ENCODE assay signal across 11 cellular contexts in genomic region chr1:180623579-180624347, GRCh38. TPM values are rescaled to one million over a fixed set of nuclear protein-coding genes. Genes with fewer than 3 reads are reported as not detected.
DNase-seq lines count a peak whose midpoint lies in the region; ATAC-seq and TF ChIP-seq lines count a peak whose summit lies in the region.
"Had no signal": no experiment of that assay in that cellular context is flagged by ENCODE, and none has a peak within 500 bp of the region (broad histone marks: within the 10 kb centered on the region; RNA-seq: fewer than 3 reads in every experiment).

No MANE protein-coding gene starts in this region.

- no peak overlapping the region for H3K27ac Mint-ChIP-seq in CD4-positive, alpha-beta memory T cell
- H3K27ac Mint-ChIP-seq: activated CD8-positive, alpha-beta memory T cell treated with anti-CD3 and anti-CD28 coated beads, Interleukin-2, amount 10 ng/mL, durations not matched to agents 7 days and 5 days had no signal

- TF ChIP-seq CTCF in fibroblast of mammary gland (conservative IDR thresholded peaks at IDR 0.05; ENCODE audit: control insufficient read depth, insufficient read depth, low read depth, low read length) (peak; percentile 45), testis (IDR thresholded peaks at IDR 0.05) (peak in 1 of 3 experiments; percentile 23)

- H3K36me3 Mint-ChIP-seq in CD4-positive, alpha-beta memory T cell, result no peaks in the 10 kb centered on the region
- H3K36me3 Mint-ChIP-seq: activated CD8-positive, alpha-beta memory T cell treated with anti-CD3 and anti-CD28 coated beads, Interleukin-2, amount 10 ng/mL, durations not matched to agents 7 days and 5 days had no signal

- no peaks in the 10 kb centered on the region for H3K27me3 ChIP-seq in testis
- no peaks in the 10 kb centered on the region for H3K27me3 ChIP-seq in CD4-positive, alpha-beta memory T cell (ENCODE audit: insufficient read depth, low read length)

- no peaks in the 10 kb centered on the region for H3K4me1 Mint-ChIP-seq in CD4-positive, alpha-beta memory T cell
- H3K4me1 Mint-ChIP-seq: activated CD8-positive, alpha-beta memory T cell treated with anti-CD3 and anti-CD28 coated beads, Interleukin-2, amount 10 ng/mL, durations not matched to agents 7 days and 5 days had no signal

- H3K27ac ChIP-seq in testis, result no peak overlapping the region
- no peak overlapping the region for H3K27ac ChIP-seq in CD4-positive, alpha-beta memory T cell (ENCODE audit: low read depth, low read length)

- H3K36me3 ChIP-seq in testis (ENCODE audit: low read depth, missing control alignments), result no peaks in the 10 kb centered on the region
- no peaks in the 10 kb centered on the region for H3K36me3 ChIP-seq in CD4-positive, alpha-beta memory T cell (ENCODE audit: insufficient read depth, low read length)

- H3K27me3 Mint-ChIP-seq in CD4-positive, alpha-beta memory T cell, result peaks cover 10 to 14% of the 10 kb centered on the region in 2 donors

- H3K4me1 ChIP-seq in testis, result no peaks in the 10 kb centered on the region
- no peaks in the 10 kb centered on the region for H3K4me1 ChIP-seq in CD4-positive, alpha-beta memory T cell (ENCODE audit: insufficient read depth, low read length)

- WGBS in testis, 2 donors, result 60 to 69% methylated on average over 3 of the region's 3 CpGs

- TF ChIP-seq POLR2A in testis (IDR thresholded peaks at IDR 0.05), result no peak

- CTCF ChIA-PET in CD4-positive, alpha-beta memory T cell (lab: Charles Lee; ENCODE audit: partially characterized antibody), result no interaction called here

- ATAC-seq in GM21619 (IDR thresholded peaks at IDR 0.05; ENCODE audit: unreplicated experiment), result no peak
- ATAC-seq: activated CD8-positive, alpha-beta memory T cell treated with anti-CD3 and anti-CD28 coated beads, Interleukin-2, amount 10 ng/mL, durations not matched to agents 7 days and 5 days had no signal

- no peak overlapping the region for H3K4me3 Mint-ChIP-seq in CD4-positive, alpha-beta memory T cell
- H3K4me3 Mint-ChIP-seq: activated CD8-positive, alpha-beta memory T cell treated with anti-CD3 and anti-CD28 coated beads, Interleukin-2, amount 10 ng/mL, durations not matched to agents 7 days and 5 days had no signal

- in situ Hi-C loops in SK-MEL-5 (cut with HindIII; ENCODE audit: low pct_unique_long_range_greater_than_20kb, low sequenced_read_pairs), result no loop called here

- H3K9me3 Mint-ChIP-seq in CD4-positive, alpha-beta memory T cell, result no peaks in the 10 kb centered on the region

- H3K9me3 ChIP-seq in testis, result no peaks in the 10 kb centered on the region
- H3K9me3 ChIP-seq in CD4-positive, alpha-beta memory T cell (ENCODE audit: control insufficient read depth in 1 of 2, low read length in 2 of 2), result no peaks in the 10 kb centered on the region

- DNase-seq in SIG-M5 treated with dmso at 0.1 percent for 504 hours (lab: John Stamatoyannopoulos, UW; ENCODE audit: unreplicated experiment) (peak; percentile 10), SIG-M5 (lab: John Stamatoyannopoulos, UW) (no peak), SK-MEL-5 (ENCODE audit: low read depth, low spot score) (peak; percentile 50), fibroblast of mammary gland (ENCODE audit: low read depth) (peak; percentile 41), testis (peak; percentile 44), cerebellar nuclear complex (lab: John Stamatoyannopoulos, UW) (no peak)
- DNase-seq in CD4-positive, alpha-beta memory T cell, result no peak
- DNase-seq: activated CD8-positive, alpha-beta memory T cell treated with anti-CD3 and anti-CD28 coated beads, Interleukin-2, amount 10 ng/mL, durations not matched to agents 7 days and 5 days; NCI-H187; occipital lobe had no signal

- intact Hi-C loops in testis (cut with DNase I; ENCODE audit: low total_unique reads), result no loop called here
- intact Hi-C loops in CD4-positive, alpha-beta memory T cell (cut with micrococcal nuclease), result no loop called here

- POLR2A ChIA-PET in CD4-positive, alpha-beta memory T cell (lab: Charles Lee; ENCODE audit: partially characterized antibody), result no interaction called here

- H3K4me3 ChIP-seq in fibroblast of mammary gland (ENCODE audit: control insufficient read depth, low read depth, low read length) (no peak overlapping the region), testis (no peak overlapping the region)
- no peak overlapping the region for H3K4me3 ChIP-seq in CD4-positive, alpha-beta memory T cell (ENCODE audit: low read length in 2 of 2)

RNA-seq across cellular contexts. Expression of gene XPR1, which starts 8.1 kb away (rescaled TPM):
- 24.9 and 27.4 TPM in 2 replicates for total RNA-seq in SK-MEL-5 (2014; rRNA removed; shearing (Covaris generic))
- polyA plus RNA-seq in SK-MEL-5 (2015; cell fraction: cytosol; rRNA removed), result 15.4 and 19.5 TPM in 2 replicates
- polyA plus RNA-seq in SK-MEL-5 (2015; cell fraction: nucleus; rRNA removed), result 7.2 and 8.7 TPM in 2 replicates
- total RNA-seq in testis, result 10 to 100 TPM; 71.8 to 76.2 TPM
- 34.8 TPM for polyA plus RNA-seq in testis (ENCODE audit: insufficient read depth, low read depth, low replicate concordance)
- 10 to 100 TPM; 16.8 to 17.0 TPM for total RNA-seq in CD4-positive, alpha-beta memory T cell
- polyA plus RNA-seq in CD4-positive, alpha-beta memory T cell, result 1 to 10 TPM; 6.5 to 8.4 TPM

Comparison
In these comparisons a context has a peak if more than half of its experiments do, and no peak if none do; other contexts are left out.
1. DNase-seq: peak in SIG-M5 treated with dmso at 0.1 percent for 504 hours (single experiment), SK-MEL-5 (single experiment), fibroblast of mammary gland (single experiment) and testis (single experiment); none in SIG-M5 (single experiment), cerebellar nuclear complex (0 of 2) and CD4-positive, alpha-beta memory T cell (0 of 5).